1 cellular context compared by ENCODE assay signal in genomic region chr3:195763248-195763830, GRCh38.
TF ChIP-seq lines count a peak whose summit lies in the region.

No MANE protein-coding gene starts in this region.

TF ChIP-seq in IMR-90, 13 proteins besides CTCF, POLR2A, EP300 and RAD21:
- TF ChIP-seq CHD1 (IDR thresholded peaks at IDR 0.05; ENCODE audit: low read depth, low read length) (no peak), MAZ (IDR thresholded peaks at IDR 0.05; ENCODE audit: borderline replicate concordance, low read depth, low read length) (no peak), MAFK (IDR thresholded peaks at IDR 0.05; ENCODE audit: low read depth, low read length) (no peak), MXI1 (IDR thresholded peaks at IDR 0.05; ENCODE audit: borderline replicate concordance, low read depth, low read length) (no peak), NFE2L2 (IDR thresholded peaks at IDR 0.05; ENCODE audit: low read depth, low read length) (no peak), CEBPB (IDR thresholded peaks at IDR 0.05; ENCODE audit: low read depth, low read length) (no peak), USF2 (IDR thresholded peaks at IDR 0.05; ENCODE audit: low read depth, low read length) (no peak)
